20 cellular contexts compared by ENCODE assay signal in genomic region chr9:5696884-5697283, GRCh38.
DNase-seq lines count a peak whose midpoint lies in the region; ATAC-seq lines count a peak whose summit lies in the region.
"Had no signal": no experiment of that assay in that cellular context is flagged by ENCODE, and none has a peak within 500 bp of the region (broad histone marks: within the 10 kb centered on the region; RNA-seq: fewer than 3 reads in every experiment).

No MANE protein-coding gene starts in this region.

- H3K9me3 Mint-ChIP-seq in activated naive CD4-positive, alpha-beta T cell treated with anti-CD3 and anti-CD28 coated beads, Interleukin-2, amount 50 U/mL, for 72 hours, result peaks cover 0 to 8% of the 10 kb centered on the region in 2 donors
- H3K9me3 Mint-ChIP-seq in activated naive CD4-positive, alpha-beta T cell treated with anti-CD3 and anti-CD28 coated beads, Interleukin-2, amount 10 ng/mL, durations not matched to agents 7 days and 5 days, result peaks cover 2% of the 10 kb centered on the region
- H3K9me3 Mint-ChIP-seq in stimulated activated naive B cell treated with anti-CD40 and anti-IgM and Interleukin-4, amounts not matched to agents 10 μg/mL and 1 μg/mL and 100 μg/mL, for 72 hours, result peaks cover 0 to under 1% of the 10 kb centered on the region in 2 donors
- H3K9me3 Mint-ChIP-seq: central memory CD8-positive, alpha-beta T cell; neural progenitor cell had no signal

- H3K27ac Mint-ChIP-seq in activated naive CD4-positive, alpha-beta T cell treated with anti-CD3 and anti-CD28 coated beads, Interleukin-2, amount 50 U/mL, for 72 hours, result no peak overlapping the region
- no peak overlapping the region for H3K27ac Mint-ChIP-seq in activated naive CD4-positive, alpha-beta T cell treated with anti-CD3 and anti-CD28 coated beads, Interleukin-2, amount 10 ng/mL, durations not matched to agents 7 days and 5 days
- H3K27ac Mint-ChIP-seq in stimulated activated naive B cell treated with anti-CD40 and anti-IgM and Interleukin-4, amounts not matched to agents 10 μg/mL and 1 μg/mL and 100 μg/mL, for 72 hours, result peak overlapping the region; percentile 48
- H3K27ac Mint-ChIP-seq: activated CD8-positive, alpha-beta T cell treated with anti-CD3 and anti-CD28 coated beads, Interleukin-2, amount 10 ng/mL, durations not matched to agents 7 days and 5 days; neural progenitor cell had no signal

- H3K4me3 Mint-ChIP-seq in activated naive CD4-positive, alpha-beta T cell treated with anti-CD3 and anti-CD28 coated beads, Interleukin-2, amount 10 ng/mL, durations not matched to agents 7 days and 5 days, result no peak overlapping the region
- H3K4me3 Mint-ChIP-seq in stimulated activated naive B cell treated with anti-CD40 and anti-IgM and Interleukin-4, amounts not matched to agents 10 μg/mL and 1 μg/mL and 100 μg/mL, for 72 hours, result no peak overlapping the region
- H3K4me3 Mint-ChIP-seq: activated CD8-positive, alpha-beta T cell treated with anti-CD3 and anti-CD28 coated beads, Interleukin-2, amount 10 ng/mL, durations not matched to agents 7 days and 5 days; central memory CD8-positive, alpha-beta T cell; neural progenitor cell had no signal

- DNase-seq in activated naive CD4-positive, alpha-beta T cell treated with anti-CD3 and anti-CD28 coated beads, Interleukin-2, amount 50 U/mL, for 72 hours (ENCODE audit: low spot score in 2 of 2), result no peak
- no peak for DNase-seq in activated naive CD4-positive, alpha-beta T cell treated with anti-CD3 and anti-CD28 coated beads, Interleukin-2, amount 10 ng/mL, durations not matched to agents 7 days and 5 days
- no peak for DNase-seq in stimulated activated naive B cell treated with anti-CD40 and anti-IgM and Interleukin-4, amounts not matched to agents 10 μg/mL and 1 μg/mL and 100 μg/mL, for 72 hours
- DNase-seq in NCI-H510A (lab: John Stamatoyannopoulos, UW), result no peak
- DNase-seq: ACHN; activated CD8-positive, alpha-beta T cell treated with anti-CD3 and anti-CD28 coated beads, Interleukin-2, amount 10 ng/mL, durations not matched to agents 7 days and 5 days; amygdala; effector memory CD4-positive, alpha-beta T cell; Karpas-422; NCI-H1092 treated with DMSO at 0.1 percent for 48 hours; NCI-H2171; NCI-H774; Peyer's patch; retina had no signal

- CTCF ChIA-PET in activated naive CD4-positive, alpha-beta T cell treated with anti-CD3 and anti-CD28 coated beads, Interleukin-2, amount 10 ng/mL, durations not matched to agents 7 days and 5 days (lab: Charles Lee), result no interaction called here

- ATAC-seq in activated naive CD4-positive, alpha-beta T cell treated with anti-CD3 and anti-CD28 coated beads, Interleukin-2, amount 50 U/mL, for 72 hours, result peak; percentile 34 to 44
- ATAC-seq in GM21786 (IDR thresholded peaks at IDR 0.05; ENCODE audit: unreplicated experiment), result peak; percentile 84
- ATAC-seq in HG03354 (IDR thresholded peaks at IDR 0.05; ENCODE audit: poor library complexity, severe bottlenecking, unreplicated experiment), result peak; percentile 60
- ATAC-seq in stimulated activated naive B cell treated with anti-CD40 and anti-IgM and Interleukin-4, amounts not matched to agents 10 μg/mL and 1 μg/mL and 100 μg/mL, for 72 hours (replicated peaks), result peak; percentile 38 to 65
- no peak for ATAC-seq in GM19328 (IDR thresholded peaks at IDR 0.05; ENCODE audit: unreplicated experiment)
- ATAC-seq in GM21528 (IDR thresholded peaks at IDR 0.05; ENCODE audit: low FRiP score, unreplicated experiment), result no peak
- ATAC-seq: activated CD8-positive, alpha-beta T cell treated with anti-CD3 and anti-CD28 coated beads, Interleukin-2, amount 10 ng/mL, durations not matched to agents 7 days and 5 days had no signal

- no peaks in the 10 kb centered on the region for H3K4me1 Mint-ChIP-seq in activated naive CD4-positive, alpha-beta T cell treated with anti-CD3 and anti-CD28 coated beads, Interleukin-2, amount 10 ng/mL, durations not matched to agents 7 days and 5 days
- peaks cover 11 to 22% of the 10 kb centered on the region in 2 donors for H3K4me1 Mint-ChIP-seq in stimulated activated naive B cell treated with anti-CD40 and anti-IgM and Interleukin-4, amounts not matched to agents 10 μg/mL and 1 μg/mL and 100 μg/mL, for 72 hours
- H3K4me1 Mint-ChIP-seq: neural progenitor cell had no signal

- H3K27me3 Mint-ChIP-seq in activated naive CD4-positive, alpha-beta T cell treated with anti-CD3 and anti-CD28 coated beads, Interleukin-2, amount 10 ng/mL, durations not matched to agents 7 days and 5 days, result no peaks in the 10 kb centered on the region
- no peaks in the 10 kb centered on the region for H3K27me3 Mint-ChIP-seq in stimulated activated naive B cell treated with anti-CD40 and anti-IgM and Interleukin-4, amounts not matched to agents 10 μg/mL and 1 μg/mL and 100 μg/mL, for 72 hours
- H3K27me3 Mint-ChIP-seq: central memory CD8-positive, alpha-beta T cell had no signal

- peaks cover 7 to 19% of the 10 kb centered on the region in 2 donors for H3K36me3 Mint-ChIP-seq in activated naive CD4-positive, alpha-beta T cell treated with anti-CD3 and anti-CD28 coated beads, Interleukin-2, amount 50 U/mL, for 72 hours
- peaks cover 13% of the 10 kb centered on the region for H3K36me3 Mint-ChIP-seq in activated naive CD4-positive, alpha-beta T cell treated with anti-CD3 and anti-CD28 coated beads, Interleukin-2, amount 10 ng/mL, durations not matched to agents 7 days and 5 days
- H3K36me3 Mint-ChIP-seq in stimulated activated naive B cell treated with anti-CD40 and anti-IgM and Interleukin-4, amounts not matched to agents 10 μg/mL and 1 μg/mL and 100 μg/mL, for 72 hours, result peaks cover 18 to 23% of the 10 kb centered on the region in 2 donors

Comparison
In these comparisons a context has a peak if more than half of its experiments do, and no peak if none do; other contexts are left out.
1. ATAC-seq: peak in activated naive CD4-positive, alpha-beta T cell treated with anti-CD3 and anti-CD28 coated beads, Interleukin-2, amount 50 U/mL, for 72 hours (2 of 2), GM21786 (single experiment), HG03354 (single experiment) and stimulated activated naive B cell treated with anti-CD40 and anti-IgM and Interleukin-4, amounts not matched to agents 10 μg/mL and 1 μg/mL and 100 μg/mL, for 72 hours (2 of 2); none in GM19328 (single experiment) and GM21528 (single experiment).